28 cellular contexts compared by ENCODE assay signal in the genomic region with DNA sequence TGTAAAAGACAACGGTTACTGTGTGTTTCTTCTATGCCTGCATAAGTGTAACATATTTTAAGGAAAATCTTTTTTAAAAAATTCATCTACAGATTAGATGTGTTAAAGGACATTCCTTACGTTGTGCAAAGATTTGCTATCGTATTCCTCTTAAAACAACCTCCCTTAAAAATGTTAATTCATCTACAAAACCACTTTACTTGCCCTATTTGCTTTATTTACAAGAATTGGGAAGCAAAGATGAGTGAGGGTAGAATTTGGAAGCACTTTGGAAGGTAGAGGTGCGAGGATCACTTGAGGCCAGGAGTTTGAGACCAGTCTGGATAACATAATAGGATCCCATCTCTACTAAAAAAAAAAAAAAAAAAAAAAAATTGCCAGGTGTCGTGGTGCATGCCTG.
"Had no signal": no experiment of that assay in that cellular context is flagged by ENCODE, and none has a peak within 500 bp of the region (broad histone marks: within the 10 kb centered on the region; RNA-seq: fewer than 3 reads in every experiment).

No MANE protein-coding gene starts in this region.

- H3K4me1 Mint-ChIP-seq: stimulated activated effector memory CD8-positive, alpha-beta T cell treated with anti-CD3 and anti-CD28 coated beads, Interleukin-12 subunit alpha, Interleukin-12 subunit beta, amount 100 ng/mL, for 72 hours; stimulated activated memory B cell treated with anti-CD40 and anti-IgM and Interleukin-4, amounts not matched to agents 10 μg/mL and 1 μg/mL and 100 μg/mL, for 72 hours; stimulated activated naive B cell treated with anti-CD40 and anti-IgM and Interleukin-4, amounts not matched to agents 10 μg/mL and 1 μg/mL and 100 μg/mL, for 72 hours; stimulated activated naive CD8-positive, alpha-beta T cell treated with anti-CD3 and anti-CD28 coated beads, Interleukin-15, amount 100 ng/mL, for 72 hours had no signal

- H3K27ac Mint-ChIP-seq: stimulated activated effector memory CD8-positive, alpha-beta T cell treated with anti-CD3 and anti-CD28 coated beads, Interleukin-12 subunit alpha, Interleukin-12 subunit beta, amount 100 ng/mL, for 72 hours; stimulated activated memory B cell treated with anti-CD40 and anti-IgM and Interleukin-4, amounts not matched to agents 10 μg/mL and 1 μg/mL and 100 μg/mL, for 72 hours; stimulated activated naive B cell treated with anti-CD40 and anti-IgM and Interleukin-4, amounts not matched to agents 10 μg/mL and 1 μg/mL and 100 μg/mL, for 72 hours; stimulated activated naive CD8-positive, alpha-beta T cell treated with anti-CD3 and anti-CD28 coated beads, Interleukin-15, amount 100 ng/mL, for 72 hours; stimulated activated naive CD8-positive, alpha-beta T cell treated with anti-CD3 and anti-CD28 coated beads, Interleukin-15, Interleukin-2, amounts not matched to agents 100 ng/mL and 50 ng/mL, for 24 hours; type B pancreatic cell had no signal

- H3K9me3 ChIP-seq: stomach, suprapubic skin, testis, thoracic aorta, thyroid gland, tibial artery, tibial nerve, transverse colon, upper lobe of left lung, upper lobe of right lung, uterus, vagina had no signal

- H3K27me3 Mint-ChIP-seq: stimulated activated memory B cell treated with anti-CD40 and anti-IgM and Interleukin-4, amounts not matched to agents 10 μg/mL and 1 μg/mL and 100 μg/mL, for 72 hours; stimulated activated naive B cell treated with anti-CD40 and anti-IgM and Interleukin-4, amounts not matched to agents 10 μg/mL and 1 μg/mL and 100 μg/mL, for 72 hours; stimulated activated naive CD8-positive, alpha-beta T cell treated with anti-CD3 and anti-CD28 coated beads, Interleukin-15, amount 100 ng/mL, for 72 hours had no signal

- H3K27ac ChIP-seq: stomach, suprapubic skin, testis, thoracic aorta, thyroid gland, tibial artery, tibial nerve, transverse colon, upper lobe of left lung, upper lobe of right lung, uterus, vagina had no signal

- H3K36me3 Mint-ChIP-seq: stimulated activated effector memory CD8-positive, alpha-beta T cell treated with anti-CD3 and anti-CD28 coated beads, Interleukin-12 subunit alpha, Interleukin-12 subunit beta, amount 100 ng/mL, for 72 hours; stimulated activated memory B cell treated with anti-CD40 and anti-IgM and Interleukin-4, amounts not matched to agents 10 μg/mL and 1 μg/mL and 100 μg/mL, for 72 hours; stimulated activated naive B cell treated with anti-CD40 and anti-IgM and Interleukin-4, amounts not matched to agents 10 μg/mL and 1 μg/mL and 100 μg/mL, for 72 hours; type B pancreatic cell had no signal

- ATAC-seq: stimulated activated effector memory CD8-positive, alpha-beta T cell treated with anti-CD3 and anti-CD28 coated beads, Interleukin-12 subunit alpha, Interleukin-12 subunit beta, amount 100 ng/mL, for 72 hours; stimulated activated memory B cell treated with anti-CD40 and anti-IgM and Interleukin-4, amounts not matched to agents 10 μg/mL and 1 μg/mL and 100 μg/mL, for 72 hours; stimulated activated naive B cell treated with anti-CD40 and anti-IgM and Interleukin-4, amounts not matched to agents 10 μg/mL and 1 μg/mL and 100 μg/mL, for 72 hours; stimulated activated naive CD8-positive, alpha-beta T cell treated with anti-CD3 and anti-CD28 coated beads, Interleukin-15, amount 100 ng/mL, for 72 hours; stimulated activated naive CD8-positive, alpha-beta T cell treated with anti-CD3 and anti-CD28 coated beads, Interleukin-15, Interleukin-2, amounts not matched to agents 100 U/mL and 50 U/mL, for 24 hours; upper lobe of right lung had no signal

- H3K4me3 Mint-ChIP-seq: stimulated activated effector memory CD8-positive, alpha-beta T cell treated with anti-CD3 and anti-CD28 coated beads, Interleukin-12 subunit alpha, Interleukin-12 subunit beta, amount 100 ng/mL, for 72 hours; stimulated activated memory B cell treated with anti-CD40 and anti-IgM and Interleukin-4, amounts not matched to agents 10 μg/mL and 1 μg/mL and 100 μg/mL, for 72 hours; stimulated activated naive B cell treated with anti-CD40 and anti-IgM and Interleukin-4, amounts not matched to agents 10 μg/mL and 1 μg/mL and 100 μg/mL, for 72 hours; stimulated activated naive CD8-positive, alpha-beta T cell treated with anti-CD3 and anti-CD28 coated beads, Interleukin-15, amount 100 ng/mL, for 72 hours; stimulated activated naive CD8-positive, alpha-beta T cell treated with anti-CD3 and anti-CD28 coated beads, Interleukin-15, Interleukin-2, amounts not matched to agents 100 ng/mL and 50 ng/mL, for 24 hours; type B pancreatic cell had no signal

- H3K4me3 ChIP-seq: stomach, suprapubic skin, testis, thoracic aorta, thyroid gland, tibial artery, tibial nerve, transverse colon, upper lobe of left lung, upper lobe of right lung, uterus, vagina had no signal

- H3K27me3 ChIP-seq: stomach, suprapubic skin, testis, thyroid gland, tibial artery, tibial nerve, transverse colon, upper lobe of left lung, upper lobe of right lung, uterus, vagina had no signal

- DNase-seq: stimulated activated CD4-positive, alpha-beta T cell treated with anti-CD3 and anti-CD28 coated beads, Interleukin-2, amount 100 ng/mL, for 48 hours; stimulated activated CD4-positive, alpha-beta T cell treated with anti-CD3 and anti-CD28 coated beads, Interleukin-4, amount 100 ng/mL, for 1 hour; stimulated activated CD4-positive, alpha-beta T cell treated with anti-CD3 and anti-CD28 coated beads, Interleukin-4, amount 100 ng/mL, for 24 hours; stimulated activated CD4-positive, alpha-beta T cell treated with anti-CD3 and anti-CD28 coated beads, Interleukin-4, amount 100 ng/mL, for 4 hours; stimulated activated CD8-positive, alpha-beta memory T cell treated with anti-CD3 and anti-CD28 coated beads, Interleukin-4, amount 100 ng/mL, for 48 hours; stimulated activated naive B cell treated with anti-CD40 and anti-IgM and Interleukin-4, amounts not matched to agents 10 μg/mL and 1 μg/mL and 100 μg/mL, for 72 hours; stimulated activated naive CD4-positive, alpha-beta T cell; stimulated activated naive CD4-positive, alpha-beta T cell treated with Interleukin-2 at 50 U/mL for 16 hours; stimulated activated naive CD8-positive, alpha-beta T cell treated with anti-CD3 and anti-CD28 coated beads, Interleukin-15, amount 100 ng/mL, for 72 hours; stimulated activated naive CD8-positive, alpha-beta T cell treated with anti-CD3 and anti-CD28 coated beads, Interleukin-15, Interleukin-2, amounts not matched to agents 100 U/mL and 50 U/mL, for 24 hours; stomach; substantia nigra; testis; thyroid gland; tibial artery; transverse colon; upper lobe of left lung; upper lobe of right lung; uterus had no signal

- H3K36me3 ChIP-seq: stomach, suprapubic skin, thoracic aorta, thyroid gland, tibial artery, tibial nerve, transverse colon, upper lobe of left lung, upper lobe of right lung, uterus, vagina had no signal

- H3K4me1 ChIP-seq: stomach, suprapubic skin, testis, thyroid gland, tibial artery, tibial nerve, transverse colon, upper lobe of left lung, upper lobe of right lung, uterus, vagina had no signal

- H3K9me3 Mint-ChIP-seq: stimulated activated memory B cell treated with anti-CD40 and anti-IgM and Interleukin-4, amounts not matched to agents 10 μg/mL and 1 μg/mL and 100 μg/mL, for 72 hours; stimulated activated naive CD8-positive, alpha-beta T cell treated with anti-CD3 and anti-CD28 coated beads, Interleukin-15, amount 100 ng/mL, for 72 hours; type B pancreatic cell had no signal

- FAIRE-seq: urothelium cell line had no signal
